Comparison of ENCODE assay signal across 11 cellular contexts in the genomic region with DNA sequence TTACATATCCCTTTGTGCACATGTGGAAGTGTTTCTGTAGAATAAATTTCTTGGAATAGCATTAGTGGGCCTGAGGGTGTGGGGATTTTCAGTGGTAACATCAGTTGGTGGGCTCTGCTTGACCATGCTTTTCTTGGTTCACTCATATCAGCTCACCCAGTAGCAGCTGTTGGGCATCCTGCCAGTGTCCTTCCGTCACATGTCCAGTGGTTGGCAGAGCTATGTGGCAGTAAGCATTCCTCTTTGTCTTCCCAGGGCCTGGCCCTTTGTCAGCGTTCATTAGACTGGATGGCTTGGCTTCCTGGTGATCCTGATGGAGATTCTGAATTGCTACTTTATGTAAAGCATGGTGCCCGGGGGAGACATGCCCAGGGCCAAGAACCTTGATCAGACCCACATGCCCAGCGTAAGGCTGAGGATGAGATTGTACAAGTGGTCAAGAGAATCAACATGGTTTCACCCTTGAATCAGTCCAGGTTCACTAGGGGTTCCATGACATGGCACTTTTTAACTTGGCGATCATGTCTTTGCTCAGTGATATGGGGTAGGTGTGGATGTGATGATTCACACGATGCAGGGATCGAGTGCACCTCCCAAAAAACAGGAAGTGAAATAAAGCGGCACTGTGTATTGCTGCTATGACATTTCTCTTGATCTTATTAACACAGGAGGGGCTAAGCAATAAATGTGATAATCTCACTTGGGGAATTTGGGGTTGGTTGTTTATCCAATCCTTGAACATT.
A peak's percentile ranks its signal among the peaks of the same experiment; 100 is the strongest.
DNase-seq lines count a peak whose midpoint lies in the region; ATAC-seq, FAIRE-seq and TF ChIP-seq lines count a peak whose summit lies in the region.
"Had no signal": no experiment of that assay in that cellular context is flagged by ENCODE, and none has a peak within 500 bp of the region (broad histone marks: within the 10 kb centered on the region; RNA-seq: fewer than 3 reads in every experiment).

No MANE protein-coding gene starts in this region.

- TF ChIP-seq POLR2A in NB4 (IDR thresholded peaks at IDR 0.05; ENCODE audit: extremely low read depth, insufficient read length) (no peak), GM12878 (IDR thresholded peaks at IDR 0.05; ENCODE audit: low read depth, low read length) (no peak)

- no TSS peak for BruUV-seq in GM12878 (replicated peaks; lab: Mats Ljungman, UMichigan)

- H4K20me1 ChIP-seq in GM12878 (ENCODE audit: control insufficient read depth, insufficient read depth): no peaks in the 10 kb centered on the region

- no peak overlapping the region for H2AFZ ChIP-seq in GM12878 (ENCODE audit: control insufficient read depth, low read depth, low read length)

- no peak overlapping the region for H3K9ac ChIP-seq in GM12878 (ENCODE audit: control insufficient read depth, insufficient read depth, low read length)

- no peaks in the 10 kb centered on the region; a peak in 1 of 4 replicates for H3K27me3 ChIP-seq in GM12878 (replicated peaks in 1 of 2; ENCODE audit: control insufficient read depth in 2 of 2, insufficient read depth in 2 of 2, low read length in 1 of 2)
- H3K27me3 ChIP-seq: tibial nerve had no signal

- TF ChIP-seq CTCF in NB4 (IDR thresholded peaks at IDR 0.05; ENCODE audit: low read depth, low read length): no peak
- TF ChIP-seq CTCF in GM12878 (IDR thresholded peaks at IDR 0.05 in 2 of 3, conservative IDR thresholded peaks at IDR 0.05 in 1 of 3; ENCODE audit: control insufficient read depth in 2 of 3, extremely low read depth in 1 of 3, insufficient read depth in 1 of 3, low read depth in 3 of 3, low read length in 3 of 3): no peak

- peak; percentile 38; the same call in 1 of the 3 replicates for ATAC-seq in GM12878
- ATAC-seq in GM18873 (IDR thresholded peaks at IDR 0.05; ENCODE audit: low FRiP score, unreplicated experiment): no peak
- no peak for ATAC-seq in GM21528 (IDR thresholded peaks at IDR 0.05; ENCODE audit: low FRiP score, unreplicated experiment)

- no peak for FAIRE-seq in GM12878 (lab: Jason Lieb, UNC)

- TF ChIP-seq EP300 in GM12878 (IDR thresholded peaks at IDR 0.05; ENCODE audit: borderline replicate concordance in 1 of 2, control insufficient read depth in 1 of 2, low read depth in 2 of 2, low read length in 2 of 2): no peak

- CTCF ChIA-PET in GM12878 (lab: Yijun Ruan, JAX): interaction anchor here (2.0 kb wide), 1 partner anchor 18 kb away, joined by 8 read pairs; no protein-coding TSS in a partner anchor

- H3K4me2 ChIP-seq in GM12878 (ENCODE audit: control insufficient read depth, insufficient read depth): no peak overlapping the region

- SMC1A ChIA-PET in GM12878 (lab: Charles Lee; ENCODE audit: uncharacterized antibody, unreplicated experiment): no interaction called here

- RAD21 ChIA-PET in GM12878 (lab: Charles Lee; ENCODE audit: unreplicated experiment): no interaction called here

- H3K36me3 ChIP-seq in GM12878 (ENCODE audit: control insufficient read depth in 2 of 2, insufficient read depth in 2 of 2, low read length in 1 of 2): no peaks in the 10 kb centered on the region
- H3K36me3 ChIP-seq: tibial nerve had no signal

- WGBS in GM12878 (ENCODE audit: insufficient coverage, insufficient replicate concordance, low lambda C conversion rate, missing lambda C conversion rate): 17% methylated on average over 8 of the region's 8 CpGs

- DNase-seq in Ammon's horn (ENCODE audit: low spot score) (peak; percentile 92), NB4 (ENCODE audit: low read depth) (peak; percentile 65), GM12878 (ENCODE audit: low read depth, low spot score) (no peak), kidney tubule cell (ENCODE audit: low spot score) (peak; percentile 12), T-helper 2 cell (no peak), NCI-H2171 treated with DMSO at 0.1 percent for 48 hours (lab: John Stamatoyannopoulos, UW) (no peak)
- DNase-seq: NCI-H1694 treated with DMSO at 0.1 percent for 48 hours had no signal

- no peak overlapping the region for H3K4me3 ChIP-seq in NB4 (ENCODE audit: low read depth, low read length)
- H3K4me3 ChIP-seq in GM12878: no peak overlapping the region
- H3K4me3 ChIP-seq: tibial nerve had no signal

- H3K27ac ChIP-seq in GM12878 (ENCODE audit: control insufficient read depth, insufficient read depth): no peak overlapping the region
- H3K27ac ChIP-seq: tibial nerve, VCaP had no signal

- in situ Hi-C loops in GM12878 (cut with MboI): no loop called here

- POLR2A ChIA-PET in GM12878 (lab: Charles Lee): no interaction called here

- no peaks in the 10 kb centered on the region for H3K4me1 ChIP-seq in GM12878 (ENCODE audit: control insufficient read depth, insufficient read depth, low read length)
- H3K4me1 ChIP-seq: tibial nerve had no signal

- intact Hi-C loops in GM12878 (cut with micrococcal nuclease; ENCODE audit: unreplicated experiment): no loop called here

- no peaks in the 10 kb centered on the region for H3K9me3 ChIP-seq in GM12878 (replicated peaks; ENCODE audit: control insufficient read depth, insufficient read depth, low read length)
- H3K9me3 ChIP-seq: tibial nerve had no signal

- TF ChIP-seq RAD21 in GM12878 (IDR thresholded peaks at IDR 0.05; ENCODE audit: insufficient read depth, low read depth, low read length): no peak

- H3K79me2 ChIP-seq in GM12878 (ENCODE audit: control insufficient read depth, insufficient read depth, low read length): no peaks in the 10 kb centered on the region

TF ChIP-seq in GM12878, 131 proteins besides CTCF, POLR2A, EP300 and RAD21:
- no peak for TF ChIP-seq RFX5 (IDR thresholded peaks at IDR 0.05; ENCODE audit: low read depth, low read length)
- TF ChIP-seq, protein P1, sequence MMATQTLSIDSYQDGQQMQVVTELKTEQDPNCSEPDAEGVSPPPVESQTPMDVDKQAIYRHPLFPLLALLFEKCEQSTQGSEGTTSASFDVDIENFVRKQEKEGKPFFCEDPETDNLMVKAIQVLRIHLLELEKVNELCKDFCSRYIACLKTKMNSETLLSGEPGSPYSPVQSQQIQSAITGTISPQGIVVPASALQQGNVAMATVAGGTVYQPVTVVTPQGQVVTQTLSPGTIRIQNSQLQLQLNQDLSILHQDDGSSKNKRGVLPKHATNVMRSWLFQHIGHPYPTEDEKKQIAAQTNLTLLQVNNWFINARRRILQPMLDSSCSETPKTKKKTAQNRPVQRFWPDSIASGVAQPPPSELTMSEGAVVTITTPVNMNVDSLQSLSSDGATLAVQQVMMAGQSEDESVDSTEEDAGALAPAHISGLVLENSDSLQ (IDR thresholded peaks at IDR 0.05): no peak
- TF ChIP-seq PML (IDR thresholded peaks at IDR 0.05; ENCODE audit: low read length): no peak
- TF ChIP-seq STAT1 (conservative IDR thresholded peaks at IDR 0.05): no peak
- peak; percentile 69; the same call in 1 of the 2 replicates for TF ChIP-seq SPI1 (IDR thresholded peaks at IDR 0.05; ENCODE audit: borderline replicate concordance, insufficient read depth, low read depth, low read length)
- TF ChIP-seq CBFB (IDR thresholded peaks at IDR 0.05; ENCODE audit: low read depth): no peak
- TF ChIP-seq GABPA (IDR thresholded peaks at IDR 0.05; ENCODE audit: low read depth): no peak

Comparison
In these comparisons a context has a peak if more than half of its experiments do, and no peak if none do; other contexts are left out.
1. DNase-seq: peak in Ammon's horn (single experiment), NB4 (single experiment) and kidney tubule cell (single experiment); none in GM12878 (single experiment), T-helper 2 cell (0 of 5) and NCI-H2171 treated with DMSO at 0.1 percent for 48 hours (single experiment).